1 cellular context compared by ENCODE assay signal in genomic region chr7:117458977-117459583, GRCh38.
TF ChIP-seq lines count a peak whose summit lies in the region.

No MANE protein-coding gene starts in this region.

TF ChIP-seq in endothelial cell of umbilical vein, 7 proteins besides CTCF, POLR2A, EP300 and RAD21:
- no peak for TF ChIP-seq POLR2AphosphoS5 (IDR thresholded peaks at IDR 0.05; ENCODE audit: insufficient read depth, low read depth, low read length)
- no peak for TF ChIP-seq MYC (IDR thresholded peaks at IDR 0.05; ENCODE audit: low read depth, low read length)
- no peak for TF ChIP-seq MAX (IDR thresholded peaks at IDR 0.05; ENCODE audit: insufficient read depth, insufficient read length)
- TF ChIP-seq FOS (IDR thresholded peaks at IDR 0.05; ENCODE audit: borderline replicate concordance, insufficient read depth, low read length) = no peak
- no peak for TF ChIP-seq GATA2 (IDR thresholded peaks at IDR 0.05; ENCODE audit: insufficient read depth, insufficient read length, low read depth, low read length)
- TF ChIP-seq JUN (IDR thresholded peaks at IDR 0.05; ENCODE audit: borderline replicate concordance, insufficient read depth, insufficient read length, low read depth) = no peak
- no peak for TF ChIP-seq EZH2 (IDR thresholded peaks at IDR 0.05; ENCODE audit: borderline replicate concordance, low read depth, low read length, severe bottlenecking)
